In the genomic region with DNA sequence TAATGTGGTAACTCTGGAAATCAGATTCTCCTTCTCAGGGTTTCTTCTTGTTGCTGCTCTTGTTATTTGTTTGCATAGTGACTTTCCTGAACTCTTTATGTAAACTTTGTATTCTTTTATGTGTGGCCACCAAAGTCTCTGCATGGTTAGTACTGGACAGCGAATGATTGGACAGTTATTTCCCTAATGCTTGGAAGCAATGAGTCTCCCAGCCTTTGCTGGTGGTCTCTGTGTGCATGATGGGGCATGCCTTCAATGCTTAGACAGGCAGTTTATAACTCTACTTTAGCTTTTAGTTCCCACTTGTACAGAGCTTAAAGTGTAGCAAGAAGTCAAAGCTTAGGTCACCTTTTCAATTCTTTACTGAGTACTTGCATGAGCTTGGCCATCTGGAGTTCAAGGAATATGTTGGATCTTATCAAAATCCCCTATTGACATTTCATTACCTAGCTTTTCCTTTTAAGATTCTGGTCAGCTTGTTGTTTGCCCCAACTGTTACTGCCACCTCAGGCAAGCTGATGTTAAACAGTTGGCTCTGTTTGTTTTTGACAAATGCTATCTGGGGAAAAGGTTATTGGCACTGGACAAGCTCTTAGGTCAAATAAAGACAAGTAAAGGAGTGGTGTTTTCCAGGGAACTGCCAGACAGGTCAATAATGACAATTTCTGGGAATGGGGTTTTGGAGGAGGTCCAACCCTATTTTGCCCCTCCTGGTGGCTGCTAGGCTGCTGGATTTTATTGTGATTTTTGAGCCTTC, we compare ENCODE assay signal across 1 cellular context.
TF ChIP-seq lines count a peak whose summit lies in the region.

No MANE protein-coding gene starts in this region.

TF ChIP-seq in HepG2, 621 proteins besides CTCF, POLR2A, EP300 and RAD21 (continued from another document and continues in another):
- TF ChIP-seq, protein P1, sequence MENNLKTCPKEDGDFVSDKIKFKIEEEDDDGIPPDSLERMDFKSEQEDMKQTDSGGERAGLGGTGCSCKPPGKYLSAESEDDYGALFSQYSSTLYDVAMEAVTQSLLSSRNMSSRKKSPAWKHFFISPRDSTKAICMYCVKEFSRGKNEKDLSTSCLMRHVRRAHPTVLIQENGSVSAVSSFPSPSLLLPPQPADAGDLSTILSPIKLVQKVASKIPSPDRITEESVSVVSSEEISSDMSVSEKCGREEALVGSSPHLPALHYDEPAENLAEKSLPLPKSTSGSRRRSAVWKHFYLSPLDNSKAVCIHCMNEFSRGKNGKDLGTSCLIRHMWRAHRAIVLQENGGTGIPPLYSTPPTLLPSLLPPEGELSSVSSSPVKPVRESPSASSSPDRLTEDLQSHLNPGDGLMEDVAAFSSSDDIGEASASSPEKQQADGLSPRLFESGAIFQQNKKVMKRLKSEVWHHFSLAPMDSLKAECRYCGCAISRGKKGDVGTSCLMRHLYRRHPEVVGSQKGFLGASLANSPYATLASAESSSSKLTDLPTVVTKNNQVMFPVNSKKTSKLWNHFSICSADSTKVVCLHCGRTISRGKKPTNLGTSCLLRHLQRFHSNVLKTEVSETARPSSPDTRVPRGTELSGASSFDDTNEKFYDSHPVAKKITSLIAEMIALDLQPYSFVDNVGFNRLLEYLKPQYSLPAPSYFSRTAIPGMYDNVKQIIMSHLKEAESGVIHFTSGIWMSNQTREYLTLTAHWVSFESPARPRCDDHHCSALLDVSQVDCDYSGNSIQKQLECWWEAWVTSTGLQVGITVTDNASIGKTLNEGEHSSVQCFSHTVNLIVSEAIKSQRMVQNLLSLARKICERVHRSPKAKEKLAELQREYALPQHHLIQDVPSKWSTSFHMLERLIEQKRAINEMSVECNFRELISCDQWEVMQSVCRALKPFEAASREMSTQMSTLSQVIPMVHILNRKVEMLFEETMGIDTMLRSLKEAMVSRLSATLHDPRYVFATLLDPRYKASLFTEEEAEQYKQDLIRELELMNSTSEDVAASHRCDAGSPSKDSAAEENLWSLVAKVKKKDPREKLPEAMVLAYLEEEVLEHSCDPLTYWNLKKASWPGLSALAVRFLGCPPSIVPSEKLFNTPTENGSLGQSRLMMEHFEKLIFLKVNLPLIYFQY (CRISPR knock-in tag; IDR thresholded peaks at IDR 0.05; ENCODE audit: borderline replicate concordance), result no peak
- TF ChIP-seq, protein P2, sequence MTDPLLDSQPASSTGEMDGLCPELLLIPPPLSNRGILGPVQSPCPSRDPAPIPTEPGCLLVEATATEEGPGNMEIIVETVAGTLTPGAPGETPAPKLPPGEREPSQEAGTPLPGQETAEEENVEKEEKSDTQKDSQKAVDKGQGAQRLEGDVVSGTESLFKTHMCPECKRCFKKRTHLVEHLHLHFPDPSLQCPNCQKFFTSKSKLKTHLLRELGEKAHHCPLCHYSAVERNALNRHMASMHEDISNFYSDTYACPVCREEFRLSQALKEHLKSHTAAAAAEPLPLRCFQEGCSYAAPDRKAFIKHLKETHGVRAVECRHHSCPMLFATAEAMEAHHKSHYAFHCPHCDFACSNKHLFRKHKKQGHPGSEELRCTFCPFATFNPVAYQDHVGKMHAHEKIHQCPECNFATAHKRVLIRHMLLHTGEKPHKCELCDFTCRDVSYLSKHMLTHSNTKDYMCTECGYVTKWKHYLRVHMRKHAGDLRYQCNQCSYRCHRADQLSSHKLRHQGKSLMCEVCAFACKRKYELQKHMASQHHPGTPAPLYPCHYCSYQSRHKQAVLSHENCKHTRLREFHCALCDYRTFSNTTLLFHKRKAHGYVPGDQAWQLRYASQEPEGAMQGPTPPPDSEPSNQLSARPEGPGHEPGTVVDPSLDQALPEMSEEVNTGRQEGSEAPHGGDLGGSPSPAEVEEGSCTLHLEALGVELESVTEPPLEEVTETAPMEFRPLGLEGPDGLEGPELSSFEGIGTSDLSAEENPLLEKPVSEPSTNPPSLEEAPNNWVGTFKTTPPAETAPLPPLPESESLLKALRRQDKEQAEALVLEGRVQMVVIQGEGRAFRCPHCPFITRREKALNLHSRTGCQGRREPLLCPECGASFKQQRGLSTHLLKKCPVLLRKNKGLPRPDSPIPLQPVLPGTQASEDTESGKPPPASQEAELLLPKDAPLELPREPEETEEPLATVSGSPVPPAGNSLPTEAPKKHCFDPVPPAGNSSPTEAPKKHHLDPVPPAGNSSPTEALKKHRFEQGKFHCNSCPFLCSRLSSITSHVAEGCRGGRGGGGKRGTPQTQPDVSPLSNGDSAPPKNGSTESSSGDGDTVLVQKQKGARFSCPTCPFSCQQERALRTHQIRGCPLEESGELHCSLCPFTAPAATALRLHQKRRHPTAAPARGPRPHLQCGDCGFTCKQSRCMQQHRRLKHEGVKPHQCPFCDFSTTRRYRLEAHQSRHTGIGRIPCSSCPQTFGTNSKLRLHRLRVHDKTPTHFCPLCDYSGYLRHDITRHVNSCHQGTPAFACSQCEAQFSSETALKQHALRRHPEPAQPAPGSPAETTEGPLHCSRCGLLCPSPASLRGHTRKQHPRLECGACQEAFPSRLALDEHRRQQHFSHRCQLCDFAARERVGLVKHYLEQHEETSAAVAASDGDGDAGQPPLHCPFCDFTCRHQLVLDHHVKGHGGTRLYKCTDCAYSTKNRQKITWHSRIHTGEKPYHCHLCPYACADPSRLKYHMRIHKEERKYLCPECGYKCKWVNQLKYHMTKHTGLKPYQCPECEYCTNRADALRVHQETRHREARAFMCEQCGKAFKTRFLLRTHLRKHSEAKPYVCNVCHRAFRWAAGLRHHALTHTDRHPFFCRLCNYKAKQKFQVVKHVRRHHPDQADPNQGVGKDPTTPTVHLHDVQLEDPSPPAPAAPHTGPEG (CRISPR knock-in tag; IDR thresholded peaks at IDR 0.05), result no peak
- TF ChIP-seq HNRNPUL1 (IDR thresholded peaks at IDR 0.05; ENCODE audit: low read depth, low read length) (no peak), FOXK1 (CRISPR knock-in tag; IDR thresholded peaks at IDR 0.05; ENCODE audit: borderline replicate concordance, low read depth) (peak; percentile 78; the same call in 1 of the 2 replicates), ZNF614 (CRISPR knock-in tag; IDR thresholded peaks at IDR 0.05; ENCODE audit: borderline replicate concordance) (no peak), CAMTA2 (CRISPR knock-in tag; IDR thresholded peaks at IDR 0.05; ENCODE audit: borderline replicate concordance) (no peak), SAFB2 (CRISPR knock-in tag; IDR thresholded peaks at IDR 0.05; ENCODE audit: borderline replicate concordance, low read depth) (no peak), ZFP37 (CRISPR knock-in tag; IDR thresholded peaks at IDR 0.05; ENCODE audit: borderline replicate concordance) (no peak), EED (CRISPR knock-in tag; IDR thresholded peaks at IDR 0.05) (no peak), BCL6 (CRISPR knock-in tag; IDR thresholded peaks at IDR 0.05) (peak; percentile 100), SPEN (CRISPR knock-in tag; IDR thresholded peaks at IDR 0.05; ENCODE audit: low read depth) (no peak), ZNF660 (CRISPR knock-in tag; IDR thresholded peaks at IDR 0.05; ENCODE audit: borderline replicate concordance, low read depth) (no peak), ZSCAN12 (CRISPR knock-in tag; IDR thresholded peaks at IDR 0.05) (no peak), ADNP (CRISPR knock-in tag; IDR thresholded peaks at IDR 0.05) (no peak), ZNF326 (CRISPR knock-in tag; IDR thresholded peaks at IDR 0.05; ENCODE audit: borderline replicate concordance) (no peak), SIN3A (IDR thresholded peaks at IDR 0.05; ENCODE audit: borderline replicate concordance, low read depth, low read length) (no peak), ZSCAN22 (CRISPR knock-in tag; IDR thresholded peaks at IDR 0.05) (no peak), CHD4 (IDR thresholded peaks at IDR 0.05; ENCODE audit: borderline replicate concordance, low read length) (no peak), GABPA (IDR thresholded peaks at IDR 0.05; ENCODE audit: low read depth, low read length) (no peak), GABPA (CRISPR knock-in tag; IDR thresholded peaks at IDR 0.05; ENCODE audit: low read depth) (no peak), GATAD2A (CRISPR knock-in tag; IDR thresholded peaks at IDR 0.05) (peak; percentile 55), MAFK (conservative IDR thresholded peaks at IDR 0.05 in 1 of 2, IDR thresholded peaks at IDR 0.05 in 1 of 2; ENCODE audit: low read length in 2 of 2) (no peak), PAWR (CRISPR knock-in tag; IDR thresholded peaks at IDR 0.05; ENCODE audit: borderline replicate concordance) (no peak), GTF3A (CRISPR knock-in tag; conservative IDR thresholded peaks at IDR 0.05) (no peak), NFE2 (CRISPR knock-in tag; IDR thresholded peaks at IDR 0.05) (no peak), NCOR1 (IDR thresholded peaks at IDR 0.05; ENCODE audit: borderline replicate concordance, low read length) (peak; percentile 44; the same call in 1 of the 2 replicates), NCOA2 (CRISPR knock-in tag; IDR thresholded peaks at IDR 0.05) (peak; percentile 59), XRCC5 (optimal IDR thresholded peaks at IDR 0.05; ENCODE audit: low read length) (no peak)
- TF ChIP-seq, protein P3, sequence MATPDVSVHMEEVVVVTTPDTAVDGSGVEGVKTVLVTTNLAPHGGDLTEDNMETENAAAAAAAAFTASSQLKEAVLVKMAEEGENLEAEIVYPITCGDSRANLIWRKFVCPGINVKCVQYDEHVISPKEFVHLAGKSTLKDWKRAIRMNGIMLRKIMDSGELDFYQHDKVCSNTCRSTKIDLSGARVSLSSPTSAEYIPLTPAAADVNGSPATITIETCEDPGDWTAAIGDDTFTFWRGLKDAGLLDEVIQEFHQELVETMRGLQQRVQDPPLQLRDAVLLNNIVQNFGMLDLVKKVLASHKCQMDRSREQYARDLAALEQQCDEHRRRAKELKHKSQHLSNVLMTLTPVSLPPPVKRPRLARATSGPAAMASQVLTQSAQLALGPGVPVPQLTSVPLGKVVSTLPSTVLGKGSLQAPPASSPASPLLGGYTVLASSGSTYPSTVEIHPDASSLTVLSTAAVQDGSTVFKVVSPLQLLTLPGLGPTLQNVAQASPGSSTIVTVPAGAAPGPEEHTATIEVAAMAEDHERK (CRISPR knock-in tag; IDR thresholded peaks at IDR 0.05; ENCODE audit: low read depth), result no peak
- TF ChIP-seq, protein P4, sequence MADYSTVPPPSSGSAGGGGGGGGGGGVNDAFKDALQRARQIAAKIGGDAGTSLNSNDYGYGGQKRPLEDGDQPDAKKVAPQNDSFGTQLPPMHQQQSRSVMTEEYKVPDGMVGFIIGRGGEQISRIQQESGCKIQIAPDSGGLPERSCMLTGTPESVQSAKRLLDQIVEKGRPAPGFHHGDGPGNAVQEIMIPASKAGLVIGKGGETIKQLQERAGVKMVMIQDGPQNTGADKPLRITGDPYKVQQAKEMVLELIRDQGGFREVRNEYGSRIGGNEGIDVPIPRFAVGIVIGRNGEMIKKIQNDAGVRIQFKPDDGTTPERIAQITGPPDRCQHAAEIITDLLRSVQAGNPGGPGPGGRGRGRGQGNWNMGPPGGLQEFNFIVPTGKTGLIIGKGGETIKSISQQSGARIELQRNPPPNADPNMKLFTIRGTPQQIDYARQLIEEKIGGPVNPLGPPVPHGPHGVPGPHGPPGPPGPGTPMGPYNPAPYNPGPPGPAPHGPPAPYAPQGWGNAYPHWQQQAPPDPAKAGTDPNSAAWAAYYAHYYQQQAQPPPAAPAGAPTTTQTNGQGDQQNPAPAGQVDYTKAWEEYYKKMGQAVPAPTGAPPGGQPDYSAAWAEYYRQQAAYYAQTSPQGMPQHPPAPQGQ (CRISPR knock-in tag; IDR thresholded peaks at IDR 0.05; ENCODE audit: borderline replicate concordance), result no peak
- TF ChIP-seq, protein P5, sequence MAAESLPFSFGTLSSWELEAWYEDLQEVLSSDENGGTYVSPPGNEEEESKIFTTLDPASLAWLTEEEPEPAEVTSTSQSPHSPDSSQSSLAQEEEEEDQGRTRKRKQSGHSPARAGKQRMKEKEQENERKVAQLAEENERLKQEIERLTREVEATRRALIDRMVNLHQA (CRISPR knock-in tag; IDR thresholded peaks at IDR 0.05), result no peak
- TF ChIP-seq, protein P6, sequence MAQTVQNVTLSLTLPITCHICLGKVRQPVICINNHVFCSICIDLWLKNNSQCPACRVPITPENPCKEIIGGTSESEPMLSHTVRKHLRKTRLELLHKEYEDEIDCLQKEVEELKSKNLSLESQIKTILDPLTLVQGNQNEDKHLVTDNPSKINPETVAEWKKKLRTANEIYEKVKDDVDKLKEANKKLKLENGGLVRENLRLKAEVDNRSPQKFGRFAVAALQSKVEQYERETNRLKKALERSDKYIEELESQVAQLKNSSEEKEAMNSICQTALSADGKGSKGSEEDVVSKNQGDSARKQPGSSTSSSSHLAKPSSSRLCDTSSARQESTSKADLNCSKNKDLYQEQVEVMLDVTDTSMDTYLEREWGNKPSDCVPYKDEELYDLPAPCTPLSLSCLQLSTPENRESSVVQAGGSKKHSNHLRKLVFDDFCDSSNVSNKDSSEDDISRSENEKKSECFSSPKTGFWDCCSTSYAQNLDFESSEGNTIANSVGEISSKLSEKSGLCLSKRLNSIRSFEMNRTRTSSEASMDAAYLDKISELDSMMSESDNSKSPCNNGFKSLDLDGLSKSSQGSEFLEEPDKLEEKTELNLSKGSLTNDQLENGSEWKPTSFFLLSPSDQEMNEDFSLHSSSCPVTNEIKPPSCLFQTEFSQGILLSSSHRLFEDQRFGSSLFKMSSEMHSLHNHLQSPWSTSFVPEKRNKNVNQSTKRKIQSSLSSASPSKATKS (CRISPR knock-in tag; IDR thresholded peaks at IDR 0.05), result no peak
- TF ChIP-seq, protein P7, sequence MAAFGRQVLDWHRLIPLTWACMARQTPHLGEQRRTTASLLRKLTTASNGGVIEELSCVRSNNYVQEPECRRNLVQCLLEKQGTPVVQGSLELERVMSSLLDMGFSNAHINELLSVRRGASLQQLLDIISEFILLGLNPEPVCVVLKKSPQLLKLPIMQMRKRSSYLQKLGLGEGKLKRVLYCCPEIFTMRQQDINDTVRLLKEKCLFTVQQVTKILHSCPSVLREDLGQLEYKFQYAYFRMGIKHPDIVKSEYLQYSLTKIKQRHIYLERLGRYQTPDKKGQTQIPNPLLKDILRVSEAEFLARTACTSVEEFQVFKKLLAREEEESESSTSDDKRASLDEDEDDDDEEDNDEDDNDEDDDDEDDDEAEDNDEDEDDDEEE (CRISPR knock-in tag; IDR thresholded peaks at IDR 0.05), result no peak
- TF ChIP-seq, protein P8, sequence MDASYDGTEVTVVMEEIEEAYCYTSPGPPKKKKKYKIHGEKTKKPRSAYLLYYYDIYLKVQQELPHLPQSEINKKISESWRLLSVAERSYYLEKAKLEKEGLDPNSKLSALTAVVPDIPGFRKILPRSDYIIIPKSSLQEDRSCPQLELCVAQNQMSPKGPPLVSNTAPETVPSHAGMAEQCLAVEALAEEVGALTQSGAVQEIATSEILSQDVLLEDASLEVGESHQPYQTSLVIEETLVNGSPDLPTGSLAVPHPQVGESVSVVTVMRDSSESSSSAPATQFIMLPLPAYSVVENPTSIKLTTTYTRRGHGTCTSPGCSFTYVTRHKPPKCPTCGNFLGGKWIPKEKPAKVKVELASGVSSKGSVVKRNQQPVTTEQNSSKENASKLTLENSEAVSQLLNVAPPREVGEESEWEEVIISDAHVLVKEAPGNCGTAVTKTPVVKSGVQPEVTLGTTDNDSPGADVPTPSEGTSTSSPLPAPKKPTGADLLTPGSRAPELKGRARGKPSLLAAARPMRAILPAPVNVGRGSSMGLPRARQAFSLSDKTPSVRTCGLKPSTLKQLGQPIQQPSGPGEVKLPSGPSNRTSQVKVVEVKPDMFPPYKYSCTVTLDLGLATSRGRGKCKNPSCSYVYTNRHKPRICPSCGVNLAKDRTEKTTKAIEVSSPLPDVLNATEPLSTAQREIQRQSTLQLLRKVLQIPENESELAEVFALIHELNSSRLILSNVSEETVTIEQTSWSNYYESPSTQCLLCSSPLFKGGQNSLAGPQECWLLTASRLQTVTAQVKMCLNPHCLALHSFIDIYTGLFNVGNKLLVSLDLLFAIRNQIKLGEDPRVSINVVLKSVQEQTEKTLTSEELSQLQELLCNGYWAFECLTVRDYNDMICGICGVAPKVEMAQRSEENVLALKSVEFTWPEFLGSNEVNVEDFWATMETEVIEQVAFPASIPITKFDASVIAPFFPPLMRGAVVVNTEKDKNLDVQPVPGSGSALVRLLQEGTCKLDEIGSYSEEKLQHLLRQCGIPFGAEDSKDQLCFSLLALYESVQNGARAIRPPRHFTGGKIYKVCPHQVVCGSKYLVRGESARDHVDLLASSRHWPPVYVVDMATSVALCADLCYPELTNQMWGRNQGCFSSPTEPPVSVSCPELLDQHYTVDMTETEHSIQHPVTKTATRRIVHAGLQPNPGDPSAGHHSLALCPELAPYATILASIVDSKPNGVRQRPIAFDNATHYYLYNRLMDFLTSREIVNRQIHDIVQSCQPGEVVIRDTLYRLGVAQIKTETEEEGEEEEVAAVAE (CRISPR knock-in tag; IDR thresholded peaks at IDR 0.05; ENCODE audit: borderline replicate concordance), result no peak
